In genomic region chr2:119407430-119408220, GRCh38 we compare ENCODE assay signal across 8 cellular contexts. TPM values are rescaled to one million over a fixed set of nuclear protein-coding genes. Genes with fewer than 3 reads are reported as not detected.
DNase-seq lines count a peak whose midpoint lies in the region; ATAC-seq and TF ChIP-seq lines count a peak whose summit lies in the region.

No MANE protein-coding gene starts in this region.

- intact Hi-C loops in right lobe of liver (cut with DNase I): loop anchor here (5.0 kb wide), 1 partner anchor 70 kb away; no protein-coding TSS in a partner anchor
- intact Hi-C loops in thyroid gland (cut with DNase I): loop anchor here (2.0 kb wide), 1 partner anchor 69 kb away; no protein-coding TSS in a partner anchor

- POLR2A ChIA-PET in BJ (lab: Charles Lee): no interaction called here

- CTCF ChIA-PET in BJ (lab: Yijun Ruan, JAX): interaction anchor here (0.6 to 8.9 kb wide), 14 partner anchors 9 to 263 kb away, joined by 3 to 112 read pairs (median 4); no protein-coding TSS in a partner anchor

- H3K36me3 ChIP-seq in BJ (ENCODE audit: control insufficient read depth, insufficient read depth, low read length): no peaks in the 10 kb centered on the region
- no peaks in the 10 kb centered on the region for H3K36me3 ChIP-seq in right lobe of liver
- H3K36me3 ChIP-seq in thyroid gland: no peaks in the 10 kb centered on the region

- peak; percentile 98 for TF ChIP-seq RAD21 in Ishikawa (IDR thresholded peaks at IDR 0.05; ENCODE audit: low read depth)

- TF ChIP-seq POLR2A in right lobe of liver (IDR thresholded peaks at IDR 0.05) (no peak), thyroid gland (IDR thresholded peaks at IDR 0.05) (no peak)

- H3K4me3 ChIP-seq in BJ (ENCODE audit: low read depth, low read length) (no peak overlapping the region), coronary artery (no peak overlapping the region), right lobe of liver (no peak overlapping the region), thyroid gland (replicated peaks in 1 of 3) (no peak overlapping the region)

- TF ChIP-seq CTCF in BJ (IDR thresholded peaks at IDR 0.05; ENCODE audit: insufficient read depth, low read depth, low read length) (peak; percentile 71), GM12872 (IDR thresholded peaks at IDR 0.05; ENCODE audit: insufficient read depth, low read depth, low read length) (peak; percentile 74), coronary artery (IDR thresholded peaks at IDR 0.05) (peak; percentile 84), right lobe of liver (IDR thresholded peaks at IDR 0.05) (peak; percentile 71 to 90 (median 78)), thyroid gland (IDR thresholded peaks at IDR 0.05) (peak; percentile 41 to 97 (median 84))

- DNase-seq in BJ (ENCODE audit: low read depth) (no peak), RKO (ENCODE audit: low spot score) (peak; percentile 55), coronary artery (ENCODE audit: low spot score) (no peak), right lobe of liver (peak in 1 of 3 donors; percentile 64), thyroid gland (peak; percentile 45 to 55)

- 53% methylated on average over 5 of the region's 7 CpGs for WGBS in right lobe of liver (ENCODE audit: insufficient coverage, low coverage, low lambda C conversion rate, missing lambda C conversion rate)
- WGBS in thyroid gland, 2 donors: 66 to 75% methylated on average over 5 to 7 of the region's 7 CpGs

- ATAC-seq in right lobe of liver: peak; percentile 89 to 91 (median 91)
- no peak for ATAC-seq in GM19351 (IDR thresholded peaks at IDR 0.05; ENCODE audit: unreplicated experiment)

- H3K27ac ChIP-seq in coronary artery: no peak overlapping the region
- H3K27ac ChIP-seq in right lobe of liver: peak overlapping the region in 1 of 3 donors; percentile 48
- H3K27ac ChIP-seq in thyroid gland: no peak overlapping the region

- peaks cover 2% of the 10 kb centered on the region; the same call in 1 of the 2 replicates for H3K27me3 ChIP-seq in BJ (ENCODE audit: control insufficient read depth, insufficient read depth, low read length)
- H3K27me3 ChIP-seq in right lobe of liver: no peaks in the 10 kb centered on the region
- no peaks in the 10 kb centered on the region for H3K27me3 ChIP-seq in thyroid gland

- H3K4me1 ChIP-seq in right lobe of liver: peaks cover 0 to 25% (median 2%) of the 10 kb centered on the region in 4 donors
- peaks cover 4 to 9% of the 10 kb centered on the region in 2 donors for H3K4me1 ChIP-seq in thyroid gland

- H3K9me3 ChIP-seq in right lobe of liver (peaks cover 0 to 2% (median 0%) of the 10 kb centered on the region in 4 donors), thyroid gland (no peaks in the 10 kb centered on the region)

- no peak for TF ChIP-seq EP300 in Ishikawa (IDR thresholded peaks at IDR 0.05; ENCODE audit: borderline replicate concordance)

TF ChIP-seq in Ishikawa, 13 proteins besides CTCF, POLR2A, EP300 and RAD21:
- no peak for TF ChIP-seq FOXM1 (IDR thresholded peaks at IDR 0.05; ENCODE audit: borderline replicate concordance, low read depth)
- TF ChIP-seq, protein P1, sequence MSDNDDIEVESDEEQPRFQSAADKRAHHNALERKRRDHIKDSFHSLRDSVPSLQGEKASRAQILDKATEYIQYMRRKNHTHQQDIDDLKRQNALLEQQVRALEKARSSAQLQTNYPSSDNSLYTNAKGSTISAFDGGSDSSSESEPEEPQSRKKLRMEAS (IDR thresholded peaks at IDR 0.05): no peak
- TF ChIP-seq CREB1 (IDR thresholded peaks at IDR 0.05; ENCODE audit: low read depth): no peak
- no peak for TF ChIP-seq TEAD4 (IDR thresholded peaks at IDR 0.05)
- no peak for TF ChIP-seq REST (IDR thresholded peaks at IDR 0.05; ENCODE audit: low read depth)
- TF ChIP-seq TAF1 (IDR thresholded peaks at IDR 0.05; ENCODE audit: low read depth): no peak
- TF ChIP-seq ZBTB7A (IDR thresholded peaks at IDR 0.05; ENCODE audit: low read depth): no peak
- no peak for TF ChIP-seq CEBPB (IDR thresholded peaks at IDR 0.05)

RNA-seq across cellular contexts. Expression of gene TMEM37, which starts 24.0 kb away (rescaled TPM):
- polyA plus RNA-seq in BJ (2011; rRNA removed): 0.51 and 0.63 TPM in 2 replicates
- polyA minus RNA-seq in BJ (2011; rRNA and poly(A)+ RNA removed): 0.43 TPM in 1 of 2 replicates, not detected in the other
- 10 to 100 TPM; 37.3 to 96.6 (median 73.5) TPM for total RNA-seq in right lobe of liver
- 10 to 100 TPM; 34.4 to 50.2 (median 43.1) TPM for total RNA-seq in thyroid gland

RNA-seq across cellular contexts. Expression of gene DBI, which starts 40.8 kb away (rescaled TPM):
- 104 and 167 TPM in 2 replicates for polyA plus RNA-seq in BJ (2011; rRNA removed)
- polyA minus RNA-seq in BJ (2011; rRNA and poly(A)+ RNA removed): 29.6 and 44.3 TPM in 2 replicates
- total RNA-seq in right lobe of liver (100 to 1,000 TPM; 132 to 314 (median 191) TPM), thyroid gland (100 to 1,000 TPM in 3 of 4 donors, 10 to 100 TPM in 1; 48.1 to 166 (median 140) TPM)

RNA-seq across cellular contexts. Expression of gene C2orf76, which starts 41.0 kb away (rescaled TPM):
- polyA plus RNA-seq in BJ (2011; rRNA removed): 7.0 and 25.0 TPM in 2 replicates
- polyA minus RNA-seq in BJ (2011; rRNA and poly(A)+ RNA removed): 0.98 and 1.8 TPM in 2 replicates
- total RNA-seq in right lobe of liver (1 to 10 TPM; 2.6 to 5.5 (median 3.5) TPM), thyroid gland (10 to 100 TPM in 2 of 4 donors, 1 to 10 TPM in 2; 5.3 to 19.9 (median 13.3) TPM)

Comparison
In these comparisons a context has a peak if more than half of its experiments do, and no peak if none do; other contexts are left out.
1. DNase-seq: peak in RKO (single experiment) and thyroid gland (2 of 2); none in BJ (single experiment) and coronary artery (single experiment).
2. Peak in every context shown above with its lines, with median percentiles within 50 percentile points of each other: CTCF ChIP-seq.